ENCODE assay signal across 8 cellular contexts in the genomic region with DNA sequence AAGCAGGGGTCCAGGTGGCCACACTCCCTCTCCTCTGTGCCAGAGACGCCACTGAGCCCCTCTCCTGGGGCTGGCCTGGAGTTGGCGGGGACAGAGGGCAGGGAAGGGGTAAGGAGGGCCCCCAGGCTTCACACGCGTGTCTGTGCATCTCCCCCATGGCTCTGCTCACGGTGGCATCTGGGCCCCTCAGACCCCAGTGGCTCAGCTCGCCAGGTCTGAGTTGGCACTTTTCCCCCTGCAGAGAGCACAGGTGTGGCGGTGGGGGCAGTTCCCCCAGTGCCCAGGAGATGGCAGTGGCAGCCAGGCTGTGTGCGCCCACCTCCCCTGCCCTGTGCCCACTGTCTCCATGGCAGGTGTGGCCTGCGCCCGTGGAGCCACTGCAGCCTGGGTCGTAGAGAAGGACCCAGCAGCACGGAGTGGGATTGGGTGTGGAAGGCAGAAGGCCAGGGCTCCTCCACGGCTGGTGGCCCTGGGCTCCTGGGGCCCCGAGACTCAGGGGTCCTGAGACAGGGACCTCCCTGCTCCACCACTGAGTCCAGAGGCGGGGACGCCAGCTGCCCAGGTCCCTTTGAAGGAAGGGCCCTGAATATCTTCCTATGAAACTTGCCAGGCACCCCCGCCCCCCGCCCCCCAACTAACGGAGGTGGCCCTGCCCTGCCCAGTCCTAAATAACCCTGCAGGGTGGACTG. TPM values are rescaled to one million over a fixed set of nuclear protein-coding genes. Genes with fewer than 3 reads are reported as not detected.
DNase-seq lines count a peak whose midpoint lies in the region; ATAC-seq and TF ChIP-seq lines count a peak whose summit lies in the region.

No MANE protein-coding gene starts in this region.

- H3K9me2 ChIP-seq in Karpas-422 (replicated peaks; ENCODE audit: insufficient read depth, low read length) = no peaks in the 10 kb centered on the region

- ATAC-seq in WTC11 (peak; percentile 40), HG02885 (IDR thresholded peaks at IDR 0.05; ENCODE audit: poor library complexity, unreplicated experiment) (no peak), HG02970 (IDR thresholded peaks at IDR 0.05; ENCODE audit: low FRiP score, unreplicated experiment) (no peak), GM18867 (IDR thresholded peaks at IDR 0.05; ENCODE audit: unreplicated experiment) (no peak)
- no peak for ATAC-seq in effector memory CD8-positive, alpha-beta T cell (replicated peaks)

- H3K27me3 ChIP-seq in Karpas-422 (ENCODE audit: low read length) (no peaks in the 10 kb centered on the region), parathyroid adenoma (ENCODE audit: control insufficient read depth, insufficient read depth, low read length) (no peaks in the 10 kb centered on the region)

- peaks cover under 1% of the 10 kb centered on the region; the same call in 1 of the 2 replicates for H3K79me2 ChIP-seq in Karpas-422 (ENCODE audit: low read length)
- H3K79me2 ChIP-seq in parathyroid adenoma = no peaks in the 10 kb centered on the region

- H3K27me3 Mint-ChIP-seq in WTC11 (ENCODE audit: low read depth) = no peaks in the 10 kb centered on the region
- H3K27me3 Mint-ChIP-seq in effector memory CD8-positive, alpha-beta T cell = no peaks in the 10 kb centered on the region

- H3K27ac ChIP-seq in Karpas-422 (ENCODE audit: low read length) (no peak overlapping the region), parathyroid adenoma (no peak overlapping the region)

- H3K9ac ChIP-seq in Karpas-422 (ENCODE audit: low read length) (no peak overlapping the region), parathyroid adenoma (no peak overlapping the region)

- H3K4me2 ChIP-seq in Karpas-422 (ENCODE audit: low read depth, low read length, poor library complexity, severe bottlenecking) (no peak overlapping the region), parathyroid adenoma (ENCODE audit: low read length) (no peak overlapping the region)

- TF ChIP-seq CTCF in WTC11 (IDR thresholded peaks at IDR 0.05) (peak; percentile 63; the same call in 1 of the 2 replicates), parathyroid adenoma (IDR thresholded peaks at IDR 0.05) (peak; percentile 56)

- no peaks in the 10 kb centered on the region for H3K9me3 Mint-ChIP-seq in WTC11
- H3K9me3 Mint-ChIP-seq in effector memory CD8-positive, alpha-beta T cell = no peaks in the 10 kb centered on the region

- H3K4me1 ChIP-seq in Karpas-422 (ENCODE audit: low read length) (peaks cover 6% of the 10 kb centered on the region), parathyroid adenoma (no peaks in the 10 kb centered on the region)

- DNase-seq in ELR (ENCODE audit: low read depth) (peak; percentile 52), Karpas-422 (peak; percentile 88), WTC11 (ENCODE audit: low spot score) (peak; percentile 69)
- DNase-seq in effector memory CD8-positive, alpha-beta T cell = peak; percentile 30 to 44 (median 38)

- H3K27ac Mint-ChIP-seq in WTC11 = no peak overlapping the region
- H3K27ac Mint-ChIP-seq in effector memory CD8-positive, alpha-beta T cell = no peak overlapping the region

- 0 out of 2 replicates have a peak, but pooled peaks cover 11% of the 10 kb centered on the region for H4K20me1 ChIP-seq in Karpas-422 (ENCODE audit: insufficient read depth, low read depth, low read length)

- no peak overlapping the region for H2AFZ ChIP-seq in Karpas-422 (ENCODE audit: low read length)
- no peak overlapping the region for H2AFZ ChIP-seq in parathyroid adenoma

- no peaks in the 10 kb centered on the region for H3K36me3 Mint-ChIP-seq in WTC11
- H3K36me3 Mint-ChIP-seq in effector memory CD8-positive, alpha-beta T cell (ENCODE audit: insufficient read depth) = peaks cover 13% of the 10 kb centered on the region

- H3K9me3 ChIP-seq in Karpas-422 (ENCODE audit: low read length) (peaks cover 3% of the 10 kb centered on the region), parathyroid adenoma (ENCODE audit: control insufficient read depth, low read length) (no peaks in the 10 kb centered on the region)

- CTCF ChIA-PET in WTC11 (lab: Charles Lee) = interaction anchor here (0.6 to 5.5 kb wide), 20 partner anchors 11 to 402 kb away, joined by 3 to 32 read pairs (median 5); partner anchors contain the start of genes CDH15, GALNS, TRAPPC2L and ZNF778

- H3K36me3 ChIP-seq in Karpas-422 (ENCODE audit: insufficient read depth, low read length) (no peaks in the 10 kb centered on the region), parathyroid adenoma (ENCODE audit: control insufficient read depth, insufficient read depth, low read length) (no peaks in the 10 kb centered on the region)

- POLR2A ChIA-PET in WTC11 (lab: Charles Lee) = no interaction called here

- H3K4me1 Mint-ChIP-seq in WTC11 = peaks cover 4% of the 10 kb centered on the region
- peaks cover 3 to 6% of the 10 kb centered on the region in 2 donors for H3K4me1 Mint-ChIP-seq in effector memory CD8-positive, alpha-beta T cell (ENCODE audit: low read depth in 2 of 2)

- H3K4me3 ChIP-seq in Karpas-422 (ENCODE audit: low read length) (no peak overlapping the region), parathyroid adenoma (ENCODE audit: low read depth, low read length) (no peak overlapping the region)

- no peak overlapping the region for H3K4me3 Mint-ChIP-seq in WTC11
- no peak overlapping the region for H3K4me3 Mint-ChIP-seq in effector memory CD8-positive, alpha-beta T cell

TF ChIP-seq in WTC11, 78 proteins besides CTCF, POLR2A, EP300 and RAD21:
- no peak for TF ChIP-seq GRHL2 (CRISPR knock-in tag; IDR thresholded peaks at IDR 0.05; ENCODE audit: insufficient replicate concordance, severe bottlenecking)
- TF ChIP-seq, protein P1, sequence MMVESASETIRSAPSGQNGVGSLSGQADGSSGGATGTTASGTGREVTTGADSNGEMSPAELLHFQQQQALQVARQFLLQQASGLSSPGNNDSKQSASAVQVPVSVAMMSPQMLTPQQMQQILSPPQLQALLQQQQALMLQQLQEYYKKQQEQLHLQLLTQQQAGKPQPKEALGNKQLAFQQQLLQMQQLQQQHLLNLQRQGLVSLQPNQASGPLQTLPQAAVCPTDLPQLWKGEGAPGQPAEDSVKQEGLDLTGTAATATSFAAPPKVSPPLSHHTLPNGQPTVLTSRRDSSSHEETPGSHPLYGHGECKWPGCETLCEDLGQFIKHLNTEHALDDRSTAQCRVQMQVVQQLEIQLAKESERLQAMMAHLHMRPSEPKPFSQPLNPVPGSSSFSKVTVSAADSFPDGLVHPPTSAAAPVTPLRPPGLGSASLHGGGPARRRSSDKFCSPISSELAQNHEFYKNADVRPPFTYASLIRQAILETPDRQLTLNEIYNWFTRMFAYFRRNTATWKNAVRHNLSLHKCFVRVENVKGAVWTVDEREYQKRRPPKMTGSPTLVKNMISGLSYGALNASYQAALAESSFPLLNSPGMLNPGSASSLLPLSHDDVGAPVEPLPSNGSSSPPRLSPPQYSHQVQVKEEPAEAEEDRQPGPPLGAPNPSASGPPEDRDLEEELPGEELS (CRISPR knock-in tag; IDR thresholded peaks at IDR 0.05) = 0 out of 2 replicates have a peak, but pooled peaks have one; percentile 32

RNA-seq across cellular contexts. Expression of gene APRT, which starts 4.3 kb away (rescaled TPM):
- total RNA-seq in Karpas-422 (2014; rRNA removed; shearing (Covaris generic); ENCODE audit: low replicate concordance) = 193 and 232 TPM in 2 replicates
- total RNA-seq in WTC11 (2021) = 272 to 288 TPM (median 282 TPM) in 3 replicates

RNA-seq across cellular contexts. Expression of gene CDT1, which starts 12.5 kb away (rescaled TPM):
- total RNA-seq in Karpas-422 (2014; rRNA removed; shearing (Covaris generic); ENCODE audit: low replicate concordance) = 20.4 and 40.3 TPM in 2 replicates
- total RNA-seq in WTC11 (2021) = 142 to 154 TPM (median 149 TPM) in 3 replicates

RNA-seq across cellular contexts. Expression of gene PIEZO1, which starts 31.0 kb away (rescaled TPM):
- total RNA-seq in Karpas-422 (2014; rRNA removed; shearing (Covaris generic); ENCODE audit: low replicate concordance) = 1.8 and 2.1 TPM in 2 replicates
- total RNA-seq in WTC11 (2021) = 68.3 to 75.1 TPM (median 71.3 TPM) in 3 replicates

RNA-seq across cellular contexts. Expression of gene GALNS, which starts 40.7 kb away (rescaled TPM):
- total RNA-seq in Karpas-422 (2014; rRNA removed; shearing (Covaris generic); ENCODE audit: low replicate concordance) = 18.1 and 26.8 TPM in 2 replicates
- 23.0 to 29.5 TPM (median 25.8 TPM) in 3 replicates for total RNA-seq in WTC11 (2021)

RNA-seq across cellular contexts. Expression of gene TRAPPC2L, which starts 40.9 kb away (rescaled TPM):
- total RNA-seq in Karpas-422 (2014; rRNA removed; shearing (Covaris generic); ENCODE audit: low replicate concordance) = 58.0 and 84.6 TPM in 2 replicates
- 63.1 to 82.0 TPM (median 64.5 TPM) in 3 replicates for total RNA-seq in WTC11 (2021)

Comparison
In these comparisons a context has a peak if more than half of its experiments do, and no peak if none do; other contexts are left out.
1. DNase-seq: peak in every context shown above with its lines; median percentile 88 in Karpas-422; 69 in WTC11; 52 in ELR; 38 in effector memory CD8-positive, alpha-beta T cell.
2. RNA of gene PIEZO1, which starts 31.0 kb away (total RNA-seq): 68.3 to 75.1 TPM in WTC11; 1.8 to 2.1 TPM in Karpas-422; every median in the first group is over 10 times any median in the second.